Comparison of ENCODE assay signal across 19 cellular contexts in the genomic region with DNA sequence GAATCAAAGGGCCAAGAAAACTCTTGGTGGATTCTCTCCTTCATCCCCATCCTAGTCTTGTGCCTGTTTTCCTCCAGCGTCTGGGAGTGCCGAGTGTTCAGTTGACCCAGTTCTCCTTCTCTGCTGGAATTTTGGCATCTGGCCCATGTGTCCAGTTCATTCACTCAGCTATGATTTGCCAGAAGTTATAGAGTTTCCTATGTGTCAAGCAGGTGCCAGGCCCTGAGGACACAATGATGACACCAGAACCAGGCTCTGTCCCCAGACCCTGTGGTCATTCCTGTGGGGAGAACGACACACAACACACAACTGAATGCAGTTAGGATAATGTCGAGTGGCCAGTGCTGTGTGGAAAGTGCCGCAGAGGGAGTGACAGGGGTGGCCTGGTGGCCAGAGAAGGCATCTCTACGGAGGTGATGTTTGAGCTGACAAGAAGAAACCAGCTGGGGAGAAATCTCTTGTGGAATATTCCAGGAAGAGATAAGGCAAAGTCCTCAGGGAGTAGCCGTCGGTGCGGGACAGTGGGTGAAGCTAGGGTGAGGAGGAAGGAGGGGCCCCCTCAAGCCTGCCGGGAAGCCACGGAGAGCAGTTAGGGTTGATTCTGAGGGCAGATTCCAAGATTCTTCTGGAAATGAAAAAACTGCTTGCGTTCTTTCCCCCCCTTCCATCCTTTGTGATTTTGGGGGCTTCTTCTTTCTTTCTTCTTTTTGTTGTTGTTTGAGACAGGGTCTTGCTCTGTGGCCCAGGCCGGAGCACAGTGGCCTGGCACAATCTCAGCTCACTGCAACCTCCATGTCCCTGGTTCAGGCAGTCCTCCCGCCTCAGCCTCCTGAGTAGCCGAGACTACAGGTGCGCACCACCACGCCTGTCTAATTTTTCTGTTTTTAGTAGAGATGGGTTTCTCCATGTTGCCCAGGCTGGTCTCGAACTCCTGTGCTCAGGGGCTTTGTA. TPM values are rescaled to one million over a fixed set of nuclear protein-coding genes. Genes with fewer than 3 reads are reported as not detected.
DNase-seq lines count a peak whose midpoint lies in the region; ATAC-seq, FAIRE-seq and TF ChIP-seq lines count a peak whose summit lies in the region.
"Had no signal": no experiment of that assay in that cellular context is flagged by ENCODE, and none has a peak within 500 bp of the region (broad histone marks: within the 10 kb centered on the region; RNA-seq: fewer than 3 reads in every experiment).

No MANE protein-coding gene starts in this region.

- H3K4me1 ChIP-seq in endothelial cell of umbilical vein (ENCODE audit: control insufficient read depth, extremely low read depth, insufficient read depth, low read length) (no peaks in the 10 kb centered on the region), lower lobe of right lung (no peaks in the 10 kb centered on the region), thyroid gland (peaks cover 0 to 5% of the 10 kb centered on the region in 2 donors), MM.1S (ENCODE audit: low read length) (no peaks in the 10 kb centered on the region)

- no peak overlapping the region for H3K27ac Mint-ChIP-seq in T-helper 17 cell
- H3K27ac Mint-ChIP-seq: stimulated activated naive B cell treated with anti-CD40 and anti-IgM and Interleukin-4, amounts not matched to agents 10 μg/mL and 1 μg/mL and 100 μg/mL, for 72 hours had no signal

- H3K9me3 ChIP-seq in endothelial cell of umbilical vein (replicated peaks; ENCODE audit: control insufficient read depth, insufficient read depth, low read length), result no peaks in the 10 kb centered on the region
- H3K9me3 ChIP-seq in lower lobe of right lung, result no peaks in the 10 kb centered on the region
- no peaks in the 10 kb centered on the region for H3K9me3 ChIP-seq in thyroid gland
- H3K9me3 ChIP-seq in MM.1S (replicated peaks; ENCODE audit: insufficient read depth, low read length), result no peaks in the 10 kb centered on the region
- no peaks in the 10 kb centered on the region for H3K9me3 ChIP-seq in T-helper 17 cell (ENCODE audit: control insufficient read depth, low read length, poor library complexity, severe bottlenecking)
- H3K9me3 ChIP-seq: ascending aorta had no signal

- H3K4me2 ChIP-seq in endothelial cell of umbilical vein (ENCODE audit: insufficient read depth, low read length), result no peak overlapping the region
- no peak overlapping the region for H3K4me2 ChIP-seq in MM.1S (ENCODE audit: low read depth, low read length)
- H3K4me2 ChIP-seq: KMS-11 had no signal

- dilution Hi-C loops in endothelial cell of umbilical vein (cut with MboI; ENCODE audit: extremely low pct_ligation_motif_present, low sequenced_read_pairs), result no loop called here

- H2AFZ ChIP-seq in endothelial cell of umbilical vein (ENCODE audit: low read depth, low read length) (no peak overlapping the region), MM.1S (ENCODE audit: low read length) (no peak overlapping the region)

- H3K9ac ChIP-seq in endothelial cell of umbilical vein (replicated peaks; ENCODE audit: extremely low read depth, insufficient read depth, low read length) (no peak overlapping the region), MM.1S (ENCODE audit: low read length) (no peak overlapping the region)
- H3K9ac ChIP-seq: KMS-11 had no signal

- FAIRE-seq in endothelial cell of umbilical vein (lab: Jason Lieb, UNC), result no peak

- 72 to 78% methylated on average over 18 of the region's 18 CpGs for WGBS in thyroid gland, 2 donors

- H3K36me3 Mint-ChIP-seq in T-helper 17 cell (ENCODE audit: low read depth), result no peaks in the 10 kb centered on the region
- H3K36me3 Mint-ChIP-seq: stimulated activated naive B cell treated with anti-CD40 and anti-IgM and Interleukin-4, amounts not matched to agents 10 μg/mL and 1 μg/mL and 100 μg/mL, for 72 hours had no signal

- CTCF ChIA-PET in endothelial cell of umbilical vein (lab: Charles Lee), result interaction anchor here (1.4 to 1.7 kb wide), 2 partner anchors 8 to 44 kb away, joined by 3 to 9 read pairs; no protein-coding TSS in a partner anchor

- H3K27me3 ChIP-seq in endothelial cell of umbilical vein (ENCODE audit: control insufficient read depth in 2 of 2, insufficient read depth in 2 of 2, low read length in 2 of 2), result no peaks in the 10 kb centered on the region
- no peaks in the 10 kb centered on the region for H3K27me3 ChIP-seq in lower lobe of right lung (ENCODE audit: low read depth)
- no peaks in the 10 kb centered on the region for H3K27me3 ChIP-seq in thyroid gland
- no peaks in the 10 kb centered on the region for H3K27me3 ChIP-seq in MM.1S (replicated peaks; ENCODE audit: insufficient read depth, low read length)
- H3K27me3 ChIP-seq: ascending aorta had no signal

- TF ChIP-seq POLR2A in endothelial cell of umbilical vein (IDR thresholded peaks at IDR 0.05; ENCODE audit: low read depth, low read length) (no peak), thyroid gland (IDR thresholded peaks at IDR 0.05) (no peak)

- H4K20me1 ChIP-seq in endothelial cell of umbilical vein (replicated peaks; ENCODE audit: control insufficient read depth, extremely low read depth, insufficient read depth, low read length) (no peaks in the 10 kb centered on the region), MM.1S (ENCODE audit: insufficient read depth, low read length) (no peaks in the 10 kb centered on the region)

- peak; percentile 49 for DNase-seq in amniotic epithelial cell (ENCODE audit: low read depth)
- peak; percentile 23 for DNase-seq in endothelial cell of umbilical vein (ENCODE audit: low read depth, low spot score)
- DNase-seq in lower lobe of right lung, result no peak
- peak; percentile 70 to 77 for DNase-seq in thyroid gland
- no peak for DNase-seq in MM.1S
- DNase-seq in NCI-H2029 (lab: John Stamatoyannopoulos, UW), result no peak
- DNase-seq in AG08396 (ENCODE audit: low spot score), result no peak
- DNase-seq in T-helper 17 cell, result no peak
- DNase-seq: activated naive CD4-positive, alpha-beta T cell; AML-193; cortex of kidney; DMS79 treated with DMSO at 0.1 percent for 48 hours; NCI-H1092; NCI-H2081 treated with DMSO at 0.1 percent for 48 hours; NCI-H524 treated with DMSO at 0.1 percent for 48 hours; occipital lobe; stimulated activated naive B cell treated with anti-CD40 and anti-IgM and Interleukin-4, amounts not matched to agents 10 μg/mL and 1 μg/mL and 100 μg/mL, for 72 hours had no signal

- intact Hi-C loops in endothelial cell of umbilical vein (cut with micrococcal nuclease) (no loop called here), lower lobe of right lung (cut with DNase I) (no loop called here), thyroid gland (cut with DNase I) (no loop called here)

- ATAC-seq in lower lobe of right lung, result peak; percentile 34 to 49
- no peak for ATAC-seq in T-helper 17 cell
- ATAC-seq: stimulated activated naive B cell treated with anti-CD40 and anti-IgM and Interleukin-4, amounts not matched to agents 10 μg/mL and 1 μg/mL and 100 μg/mL, for 72 hours had no signal

- no peaks in the 10 kb centered on the region for H3F3A ChIP-seq in MM.1S (ENCODE audit: insufficient read depth, low read length)

- H3K27me3 Mint-ChIP-seq in T-helper 17 cell, result peaks cover 10% of the 10 kb centered on the region

- no TSS peak for BruUV-seq in endothelial cell of umbilical vein (replicated peaks; lab: Mats Ljungman, UMichigan)

- H3K4me3 Mint-ChIP-seq in T-helper 17 cell, result no peak overlapping the region
- H3K4me3 Mint-ChIP-seq: stimulated activated naive B cell treated with anti-CD40 and anti-IgM and Interleukin-4, amounts not matched to agents 10 μg/mL and 1 μg/mL and 100 μg/mL, for 72 hours had no signal

- TF ChIP-seq CTCF in endothelial cell of umbilical vein (IDR thresholded peaks at IDR 0.05; ENCODE audit: extremely low read depth in 1 of 2, insufficient read depth in 1 of 2, low read depth in 1 of 2, low read length in 2 of 2) (no peak), lower lobe of right lung (IDR thresholded peaks at IDR 0.05) (no peak), thyroid gland (IDR thresholded peaks at IDR 0.05) (no peak), MM.1S (IDR thresholded peaks at IDR 0.05; ENCODE audit: low read length) (no peak)

- H3K4me3 ChIP-seq in endothelial cell of umbilical vein (replicated peaks in 1 of 3; ENCODE audit: insufficient read depth in 1 of 3, low read depth in 1 of 3, low read length in 3 of 3) (no peak overlapping the region), lower lobe of right lung (no peak overlapping the region), thyroid gland (replicated peaks in 1 of 3) (no peak overlapping the region), MM.1S (ENCODE audit: low read length) (no peak overlapping the region)
- H3K4me3 ChIP-seq: ascending aorta had no signal

- H3K79me2 ChIP-seq in endothelial cell of umbilical vein (ENCODE audit: control insufficient read depth, insufficient read depth, low read length) (no peaks in the 10 kb centered on the region), MM.1S (ENCODE audit: low read length) (no peaks in the 10 kb centered on the region)

- H3K4me1 Mint-ChIP-seq in T-helper 17 cell, result no peaks in the 10 kb centered on the region
- H3K4me1 Mint-ChIP-seq: stimulated activated naive B cell treated with anti-CD40 and anti-IgM and Interleukin-4, amounts not matched to agents 10 μg/mL and 1 μg/mL and 100 μg/mL, for 72 hours had no signal

- POLR2A ChIA-PET in endothelial cell of umbilical vein (lab: Charles Lee), result no interaction called here

- H3K27ac ChIP-seq in endothelial cell of umbilical vein (ENCODE audit: insufficient read depth, low read depth, low read length) (no peak overlapping the region), lower lobe of right lung (no peak overlapping the region), thyroid gland (no peak overlapping the region), MM.1S (ENCODE audit: low read length) (no peak overlapping the region)
- H3K27ac ChIP-seq: KMS-11 had no signal

- H3K9me2 ChIP-seq in MM.1S (replicated peaks; ENCODE audit: insufficient read depth, low read length), result no peaks in the 10 kb centered on the region

- H3K36me3 ChIP-seq in endothelial cell of umbilical vein (ENCODE audit: control insufficient read depth in 2 of 2, extremely low read depth in 1 of 2, insufficient read depth in 2 of 2, low read length in 2 of 2), result no peaks in the 10 kb centered on the region
- H3K36me3 ChIP-seq in lower lobe of right lung, result no peaks in the 10 kb centered on the region
- no peaks in the 10 kb centered on the region for H3K36me3 ChIP-seq in thyroid gland
- no peaks in the 10 kb centered on the region for H3K36me3 ChIP-seq in MM.1S (replicated peaks; ENCODE audit: insufficient read depth, low read length)
- H3K36me3 ChIP-seq: ascending aorta had no signal

- no peaks in the 10 kb centered on the region for H3K9me1 ChIP-seq in endothelial cell of umbilical vein (replicated peaks; ENCODE audit: control insufficient read depth, extremely low read depth, insufficient read depth, low read length)

RNA-seq across cellular contexts. Expression of a gene that starts 35.8 kb away (rescaled TPM):
- 0.23 and 0.97 TPM in 2 replicates for total RNA-seq in endothelial cell of umbilical vein
- 0.88 and 1.0 TPM in 2 replicates for polyA plus RNA-seq in endothelial cell of umbilical vein
- polyA plus RNA-seq in endothelial cell of umbilical vein (2011; cell fraction: cytosol; rRNA removed), result 0.52 and 0.86 TPM in 2 replicates
- polyA plus RNA-seq in endothelial cell of umbilical vein (2011; cell fraction: nucleus; rRNA removed), result 1.0 and 1.1 TPM in 2 replicates
- 0.15 and 0.37 TPM in 2 replicates for polyA plus RNA-seq in endothelial cell of umbilical vein (2012)
- polyA minus RNA-seq in endothelial cell of umbilical vein, result 0.15 TPM in 1 of 2 replicates, not detected in the other
- polyA minus RNA-seq in endothelial cell of umbilical vein (2011; cell fraction: cytosol; rRNA and poly(A)+ RNA removed), result not detected
- 0.34 and 0.53 TPM in 2 replicates for polyA minus RNA-seq in endothelial cell of umbilical vein (2011; cell fraction: nucleus; rRNA and poly(A)+ RNA removed)
- 2.6 TPM for total RNA-seq in lower lobe of right lung
- 1 to 10 TPM; 3.5 to 9.6 (median 5.0) TPM for total RNA-seq in thyroid gland
- total RNA-seq in T-helper 17 cell, result under 1 TPM in 1 of 2 donors, not detected in 1; 0.34 TPM

Comparison
In these comparisons a context has a peak if more than half of its experiments do, and no peak if none do; other contexts are left out.
1. DNase-seq: peak in amniotic epithelial cell (single experiment), endothelial cell of umbilical vein (single experiment) and thyroid gland (2 of 2); none in lower lobe of right lung (single experiment), MM.1S (single experiment), NCI-H2029 (single experiment), AG08396 (single experiment) and T-helper 17 cell (0 of 3).